In genomic region chr11:66314186-66314501, GRCh38 we compare ENCODE assay signal across 10 cellular contexts. TPM values are rescaled to one million over a fixed set of nuclear protein-coding genes. Genes with fewer than 3 reads are reported as not detected.
A peak's percentile ranks its signal among the peaks of the same experiment; 100 is the strongest.
DNase-seq lines count a peak whose midpoint lies in the region; ATAC-seq and TF ChIP-seq lines count a peak whose summit lies in the region.
"Had no signal": no experiment of that assay in that cellular context is flagged by ENCODE, and none has a peak within 500 bp of the region (broad histone marks: within the 10 kb centered on the region; RNA-seq: fewer than 3 reads in every experiment).

No MANE protein-coding gene starts in this region.

- H4K5ac ChIP-seq in H9 (ENCODE audit: insufficient read length, low read depth, low read length), result no peak overlapping the region

- H3K4me3 ChIP-seq in lower lobe of right lung (peak overlapping the region; percentile 59), testis (no peak overlapping the region)

- no peak overlapping the region for H2AK5ac ChIP-seq in H9 (ENCODE audit: insufficient read length, low read length)

- H2AFZ ChIP-seq in H9 (ENCODE audit: low read length), result no peak overlapping the region

- no peaks in the 10 kb centered on the region for H3K27me3 Mint-ChIP-seq in activated T-cell treated with anti-CD3 and anti-CD28 coated beads, Interleukin-2, amount 50 U/mL, for 72 hours (ENCODE audit: low read depth)
- no peaks in the 10 kb centered on the region for H3K27me3 Mint-ChIP-seq in activated naive CD8-positive, alpha-beta T cell treated with anti-CD3 and anti-CD28 coated beads for 36 hours
- H3K27me3 Mint-ChIP-seq in H9 (ENCODE audit: low read depth), result peaks cover 21% of the 10 kb centered on the region

- no peak overlapping the region for H2BK15ac ChIP-seq in H9 (ENCODE audit: low read depth, low read length)

- H3K14ac ChIP-seq in H9 (ENCODE audit: insufficient read depth, low read length), result no peak overlapping the region

- H3K9me3 ChIP-seq in lower lobe of right lung, result no peaks in the 10 kb centered on the region
- H3K9me3 ChIP-seq in testis, result no peaks in the 10 kb centered on the region
- H3K9me3 ChIP-seq in H9 (ENCODE audit: control insufficient read depth, low read depth, low read length), result no peaks in the 10 kb centered on the region

- H3K4me1 ChIP-seq in lower lobe of right lung (peaks cover 43% of the 10 kb centered on the region), testis (peaks cover 21% of the 10 kb centered on the region), H9 (ENCODE audit: insufficient read depth, low read length) (peaks cover 2% of the 10 kb centered on the region; the same call in 1 of the 2 replicates)

- H3K36me3 Mint-ChIP-seq in activated T-cell treated with anti-CD3 and anti-CD28 coated beads, Interleukin-2, amount 50 U/mL, for 72 hours (ENCODE audit: insufficient read depth in 2 of 2), result no peaks in the 10 kb centered on the region
- no peaks in the 10 kb centered on the region for H3K36me3 Mint-ChIP-seq in activated naive CD8-positive, alpha-beta T cell treated with anti-CD3 and anti-CD28 coated beads for 36 hours
- peaks cover 3 to 6% (median 5%) of the 10 kb centered on the region in 3 experiments; a peak in 3 of 7 replicates for H3K36me3 Mint-ChIP-seq in H9 (ENCODE audit: insufficient read depth in 1 of 3, low read depth in 3 of 3)

- no peak overlapping the region for H4K8ac ChIP-seq in H9 (replicated peaks; ENCODE audit: insufficient read length, low read depth, low read length)

- no peak for ATAC-seq in activated T-cell treated with anti-CD3 and anti-CD28 coated beads, Interleukin-2, amount 50 U/mL, for 72 hours (replicated peaks in 1 of 2)
- no peak for ATAC-seq in lower lobe of right lung

- no peak for TF ChIP-seq CTCF in lower lobe of right lung (IDR thresholded peaks at IDR 0.05)
- no peak for TF ChIP-seq CTCF in testis (IDR thresholded peaks at IDR 0.05)
- TF ChIP-seq CTCF in H9 (conservative IDR thresholded peaks at IDR 0.05), result no peak

- no peaks in the 10 kb centered on the region for H3K79me1 ChIP-seq in H9 (ENCODE audit: insufficient read depth, low read depth, low read length, poor library complexity, severe bottlenecking)

- H4K91ac ChIP-seq in H9 (ENCODE audit: insufficient read length, low read depth, low read length), result no peak overlapping the region

- no peak overlapping the region for H3K4ac ChIP-seq in H9 (ENCODE audit: low read depth, low read length)

- no peak overlapping the region for H2BK5ac ChIP-seq in H9 (ENCODE audit: insufficient read length, low read length)

- H2BK12ac ChIP-seq in H9 (ENCODE audit: insufficient read length, low read depth, low read length), result no peak overlapping the region

- 35 to 43% methylated on average over 1 of the region's 1 CpG for WGBS in testis, 2 donors
- no CpG with 5 or more reads among the region's 1 CpG for WGBS in H9 (ENCODE audit: extremely low coverage, insufficient read length, low lambda C conversion rate)

- no peaks in the 10 kb centered on the region for H3K79me2 ChIP-seq in H9 (ENCODE audit: insufficient read depth, low read length)

- H3K23ac ChIP-seq in H9 (ENCODE audit: insufficient read length, low read depth, low read length), result no peak overlapping the region

- H3K27me3 ChIP-seq in lower lobe of right lung (ENCODE audit: low read depth) (peaks cover 5% of the 10 kb centered on the region), testis (no peaks in the 10 kb centered on the region), H9 (ENCODE audit: insufficient read depth, low read length) (no peaks in the 10 kb centered on the region)

- H3K36me3 ChIP-seq in lower lobe of right lung (no peaks in the 10 kb centered on the region), testis (ENCODE audit: low read depth, missing control alignments) (no peaks in the 10 kb centered on the region)

- H3K9me3 Mint-ChIP-seq in activated T-cell treated with anti-CD3 and anti-CD28 coated beads, Interleukin-2, amount 50 U/mL, for 72 hours, result no peaks in the 10 kb centered on the region
- H3K9me3 Mint-ChIP-seq in activated naive CD8-positive, alpha-beta T cell treated with anti-CD3 and anti-CD28 coated beads for 36 hours, result peaks cover 6% of the 10 kb centered on the region
- peaks cover 1 to 9% of the 10 kb centered on the region in 2 experiments for H3K9me3 Mint-ChIP-seq in H9

- no peak overlapping the region for H3K56ac ChIP-seq in H9 (ENCODE audit: insufficient read length, low read depth, low read length)

- no peak overlapping the region for H3K27ac Mint-ChIP-seq in activated T-cell treated with anti-CD3 and anti-CD28 coated beads, Interleukin-2, amount 50 U/mL, for 72 hours
- peak overlapping the region; percentile 94 for H3K27ac Mint-ChIP-seq in activated naive CD8-positive, alpha-beta T cell treated with anti-CD3 and anti-CD28 coated beads for 36 hours
- H3K27ac Mint-ChIP-seq in H9, result no peak overlapping the region; a peak in 1 of 7 replicates

- no peak overlapping the region for H3K9ac ChIP-seq in H9 (ENCODE audit: extremely low read depth, insufficient read length, low read length)

- no peaks in the 10 kb centered on the region for H4K20me1 ChIP-seq in H9 (ENCODE audit: control insufficient read depth, insufficient read depth, insufficient read length)

- no peak overlapping the region for H3T11ph ChIP-seq in H9 (ENCODE audit: low read length)

- no peak for TF ChIP-seq POLR2A in testis (IDR thresholded peaks at IDR 0.05)

- no peak for DNase-seq in activated T-cell treated with anti-CD3 and anti-CD28 coated beads, Interleukin-2, amount 50 U/mL, for 72 hours
- DNase-seq in activated T-cell treated with anti-CD3 and anti-CD28 coated beads for 4 hours, result no peak
- DNase-seq in activated naive CD8-positive, alpha-beta T cell treated with anti-CD3 and anti-CD28 coated beads for 36 hours, result no peak
- no peak for DNase-seq in lower lobe of right lung
- no peak for DNase-seq in testis
- no peak for DNase-seq in H9
- DNase-seq in putamen (ENCODE audit: low spot score), result no peak
- no peak for DNase-seq in SIG-M5 treated with dmso at 0.1 percent for 504 hours (lab: John Stamatoyannopoulos, UW; ENCODE audit: unreplicated experiment)

- peak overlapping the region; percentile 88 for H3K27ac ChIP-seq in lower lobe of right lung
- peak overlapping the region; percentile 40 to 79 for H3K27ac ChIP-seq in testis
- no peak overlapping the region for H3K27ac ChIP-seq in H9 (ENCODE audit: insufficient read length, low read depth, low read length)
- H3K27ac ChIP-seq: C4-2B had no signal

- H2BK120ac ChIP-seq in H9 (ENCODE audit: low read depth, low read length, poor library complexity, severe bottlenecking), result no peak overlapping the region

- H3K4me3 Mint-ChIP-seq in activated T-cell treated with anti-CD3 and anti-CD28 coated beads, Interleukin-2, amount 50 U/mL, for 72 hours, result peak overlapping the region; percentile 89 to 92
- peak overlapping the region; percentile 88 for H3K4me3 Mint-ChIP-seq in activated naive CD8-positive, alpha-beta T cell treated with anti-CD3 and anti-CD28 coated beads for 36 hours
- H3K4me3 Mint-ChIP-seq in H9, result peak overlapping the region in 1 of 2 experiments; percentile 86; a peak in 3 of 5 replicates

- H3K18ac ChIP-seq in H9 (ENCODE audit: insufficient read length, low read depth, low read length), result no peak overlapping the region

- intact Hi-C loops in lower lobe of right lung (cut with DNase I), result no loop called here
- intact Hi-C loops in testis (cut with DNase I; ENCODE audit: low total_unique reads), result no loop called here

- no peak overlapping the region for H3K4me2 ChIP-seq in H9 (ENCODE audit: insufficient read depth, insufficient read length, low read length)

- peaks cover 55% of the 10 kb centered on the region for H3K4me1 Mint-ChIP-seq in activated T-cell treated with anti-CD3 and anti-CD28 coated beads, Interleukin-2, amount 50 U/mL, for 72 hours (ENCODE audit: low read depth)
- H3K4me1 Mint-ChIP-seq in activated naive CD8-positive, alpha-beta T cell treated with anti-CD3 and anti-CD28 coated beads for 36 hours, result peaks cover 50% of the 10 kb centered on the region
- peaks cover 26 to 37% of the 10 kb centered on the region in 2 experiments for H3K4me1 Mint-ChIP-seq in H9

- no peak overlapping the region for H2BK20ac ChIP-seq in H9 (ENCODE audit: low read depth, low read length, poor library complexity, severe bottlenecking)

- peaks cover 12% of the 10 kb centered on the region for H3K23me2 ChIP-seq in H9 (ENCODE audit: insufficient read length, low read depth, low read length, poor library complexity, severe bottlenecking)

RNA-seq across cellular contexts. Expression of gene CD248, which starts 2.7 kb away (rescaled TPM):
- total RNA-seq in activated T-cell treated with anti-CD3 and anti-CD28 coated beads, Interleukin-2, amount 50 U/mL, for 72 hours, result 1 to 10 TPM; 3.0 to 3.9 TPM
- 10 to 100 TPM; 11.0 to 11.9 TPM for total RNA-seq in activated naive CD8-positive, alpha-beta T cell treated with anti-CD3 and anti-CD28 coated beads for 36 hours
- total RNA-seq in lower lobe of right lung (28.7 TPM), testis (1 to 10 TPM; 3.9 to 6.4 TPM), H9 (2021) (1.3 and 1.5 TPM in 2 replicates)
- polyA plus RNA-seq in testis (ENCODE audit: insufficient read depth, low read depth, low replicate concordance), result 35.5 TPM

RNA-seq across cellular contexts. Expression of gene RIN1, which starts 22.1 kb away (rescaled TPM):
- 1 to 10 TPM; 1.8 to 2.8 TPM for total RNA-seq in activated T-cell treated with anti-CD3 and anti-CD28 coated beads, Interleukin-2, amount 50 U/mL, for 72 hours
- 1 to 10 TPM; 1.5 to 1.6 TPM for total RNA-seq in activated naive CD8-positive, alpha-beta T cell treated with anti-CD3 and anti-CD28 coated beads for 36 hours
- total RNA-seq in lower lobe of right lung, result 8.2 TPM
- 1 to 10 TPM; 8.2 to 8.5 TPM for total RNA-seq in testis
- polyA plus RNA-seq in testis (ENCODE audit: insufficient read depth, low read depth, low replicate concordance), result 4.7 TPM
- 5.4 and 5.5 TPM in 2 replicates for total RNA-seq in H9 (2021)

RNA-seq across cellular contexts. Expression of gene TMEM151A, which starts 22.4 kb away (rescaled TPM):
- under 1 TPM in 1 of 2 donors, not detected in 1; 0.10 TPM for total RNA-seq in activated T-cell treated with anti-CD3 and anti-CD28 coated beads, Interleukin-2, amount 50 U/mL, for 72 hours
- total RNA-seq in activated naive CD8-positive, alpha-beta T cell treated with anti-CD3 and anti-CD28 coated beads for 36 hours, result not detected
- total RNA-seq in lower lobe of right lung (not detected), testis (1 to 10 TPM; 1.4 to 1.7 TPM), H9 (2021) (1.2 and 1.4 TPM in 2 replicates)
- polyA plus RNA-seq in testis (ENCODE audit: insufficient read depth, low read depth, low replicate concordance), result 0.90 TPM
- polyA plus RNA-seq: aorta had no signal

RNA-seq across cellular contexts. Expression of gene YIF1A, which starts 25.2 kb away (rescaled TPM):
- total RNA-seq in activated T-cell treated with anti-CD3 and anti-CD28 coated beads, Interleukin-2, amount 50 U/mL, for 72 hours, result 10 to 100 TPM; 42.9 to 50.8 TPM
- 10 to 100 TPM; 64.1 to 72.4 TPM for total RNA-seq in activated naive CD8-positive, alpha-beta T cell treated with anti-CD3 and anti-CD28 coated beads for 36 hours
- total RNA-seq in lower lobe of right lung (67.8 TPM), testis (10 to 100 TPM; 60.5 to 94.1 TPM), H9 (2021) (64.3 and 71.6 TPM in 2 replicates)
- polyA plus RNA-seq in testis (ENCODE audit: insufficient read depth, low read depth, low replicate concordance), result 82.6 TPM

RNA-seq across cellular contexts. Expression of gene BRMS1, which starts 30.8 kb away (rescaled TPM):
- total RNA-seq in activated T-cell treated with anti-CD3 and anti-CD28 coated beads, Interleukin-2, amount 50 U/mL, for 72 hours, result 10 to 100 TPM; 41.4 to 46.4 TPM
- 10 to 100 TPM; 47.5 to 48.8 TPM for total RNA-seq in activated naive CD8-positive, alpha-beta T cell treated with anti-CD3 and anti-CD28 coated beads for 36 hours
- 37.8 TPM for total RNA-seq in lower lobe of right lung
- total RNA-seq in testis, result 10 to 100 TPM; 55.5 to 59.4 TPM
- polyA plus RNA-seq in testis (ENCODE audit: insufficient read depth, low read depth, low replicate concordance), result 67.5 TPM
- 50.1 and 50.5 TPM in 2 replicates for total RNA-seq in H9 (2021)
